ENCODE assay signal across 22 cellular contexts in genomic region chr18:76808561-76808960, GRCh38.
"Had no signal": no experiment of that assay in that cellular context is flagged by ENCODE, and none has a peak within 500 bp of the region (broad histone marks: within the 10 kb centered on the region; RNA-seq: fewer than 3 reads in every experiment).

No MANE protein-coding gene starts in this region.

- H3K4me1 ChIP-seq: psoas muscle, right lobe of liver, upper lobe of right lung, vagina had no signal

- H3K36me3 ChIP-seq: neural progenitor cell, ovary, right lobe of liver, sigmoid colon, transverse colon, vagina had no signal

- DNase-seq: natural killer cell; occipital lobe; ovary; posterior cingulate gyrus; psoas muscle; right cardiac atrium; sigmoid colon; small intestine; stimulated activated CD4-positive, alpha-beta T cell treated with anti-CD3 and anti-CD28 coated beads, Interleukin-15, amount 100 ng/mL, for 24 hours; stimulated activated CD4-positive, alpha-beta T cell treated with anti-CD3 and anti-CD28 coated beads, Interleukin-2, amount 100 ng/mL, for 24 hours; stimulated activated CD4-positive, alpha-beta T cell treated with anti-CD3 and anti-CD28 coated beads, Interleukin-2, amount 100 ng/mL, for 48 hours; stimulated activated CD4-positive, alpha-beta T cell treated with anti-CD3 and anti-CD28 coated beads, Interleukin-4, amount 100 ng/mL, for 24 hours; stimulated activated naive B cell treated with anti-CD40 and anti-IgM and Interleukin-4, amounts not matched to agents 10 μg/mL and 1 μg/mL and 100 μg/mL, for 72 hours; stimulated activated naive CD4-positive, alpha-beta T cell treated with Interleukin-2 at 50 U/mL for 16 hours; stomach; tibial artery; transverse colon; upper lobe of right lung had no signal

- H3K4me3 ChIP-seq: neural progenitor cell, ovary, psoas muscle, right lobe of liver, sigmoid colon, stomach, tibial artery, transverse colon, upper lobe of right lung, vagina had no signal

- H3K27ac ChIP-seq: neural progenitor cell, ovary, parathyroid adenoma, psoas muscle, right lobe of liver, sigmoid colon, stomach, tibial artery, transverse colon, upper lobe of right lung, vagina had no signal

- H3K9me3 ChIP-seq: ovary, psoas muscle, right lobe of liver, sigmoid colon, stomach, tibial artery, transverse colon, upper lobe of right lung, vagina had no signal

- H3K27me3 ChIP-seq: neural progenitor cell, ovary, right lobe of liver, sigmoid colon, stomach, tibial artery, transverse colon, upper lobe of right lung, vagina had no signal
